Comparison of ENCODE assay signal across 8 cellular contexts in genomic region chr1:179883739-179884138, GRCh38. TPM values are rescaled to one million over a fixed set of nuclear protein-coding genes. Genes with fewer than 3 reads are reported as not detected.
DNase-seq lines count a peak whose midpoint lies in the region; ATAC-seq, FAIRE-seq and TF ChIP-seq lines count a peak whose summit lies in the region.

No MANE protein-coding gene starts in this region.

- peak overlapping the region; percentile 95 for H3K4me3 Mint-ChIP-seq in activated naive CD4-positive, alpha-beta T cell treated with anti-CD3 and anti-CD28 coated beads, Interleukin-2, amount 50 U/mL, for 24 hours

- no peaks in the 10 kb centered on the region for H3K9me1 ChIP-seq in keratinocyte (ENCODE audit: control insufficient read depth, extremely low read depth, insufficient read depth, low read length)

- TF ChIP-seq CTCF in A549 (IDR thresholded peaks at IDR 0.05) (no peak), keratinocyte (optimal IDR thresholded peaks at IDR 0.05 in 1 of 3, IDR thresholded peaks at IDR 0.05 in 1 of 3, conservative IDR thresholded peaks at IDR 0.05 in 1 of 3; ENCODE audit: extremely low read depth in 1 of 3, insufficient read depth in 2 of 3, low read length in 3 of 3) (no peak), omental fat pad (IDR thresholded peaks at IDR 0.05) (no peak)

- TF ChIP-seq POLR2A in A549 (IDR thresholded peaks at IDR 0.05; ENCODE audit: low read length) = no peak

- H3K27ac ChIP-seq in A549 (peak overlapping the region; percentile 98; a peak in 5 of 6 replicates), keratinocyte (ENCODE audit: control insufficient read depth, insufficient read depth, low read length) (peak overlapping the region; percentile 98)

- no peaks in the 10 kb centered on the region for H3K27me3 ChIP-seq in keratinocyte (ENCODE audit: control insufficient read depth, extremely low read depth, insufficient read depth, low read length)

- peaks cover 2 to 7% of the 10 kb centered on the region in 2 experiments for H3K36me3 ChIP-seq in keratinocyte (ENCODE audit: control insufficient read depth in 2 of 2, extremely low read depth in 1 of 2, insufficient read depth in 2 of 2, low read length in 2 of 2)

- H2AFZ ChIP-seq in keratinocyte (ENCODE audit: control insufficient read depth, low read length) = no peak overlapping the region

- H3K4me3 ChIP-seq in A549 (peak overlapping the region; percentile 63), keratinocyte (ENCODE audit: control insufficient read depth in 2 of 3, extremely low read depth in 1 of 3, insufficient read depth in 2 of 3, low read depth in 1 of 3, low read length in 3 of 3) (peak overlapping the region; percentile 66 to 87 (median 81))

- H4K20me1 ChIP-seq in keratinocyte (ENCODE audit: control insufficient read depth, extremely low read depth, insufficient read depth, low read length) = no peaks in the 10 kb centered on the region

- ATAC-seq in A549 (no peak), GM19043 (IDR thresholded peaks at IDR 0.05; ENCODE audit: low read depth, unreplicated experiment) (peak; percentile 24), GM18519 (IDR thresholded peaks at IDR 0.05; ENCODE audit: low FRiP score, unreplicated experiment) (no peak), omental fat pad (ENCODE audit: low FRiP score) (no peak)

- TF ChIP-seq EP300 in A549 (IDR thresholded peaks at IDR 0.05) = no peak

- POLR2A ChIA-PET in A549 (lab: Yijun Ruan, JAX) = interaction anchor here (2.1 to 2.8 kb wide), 2 partner anchors 70 to 271 kb away, joined by 12 to 28 read pairs; partner anchors contain the start of genes CEP350 and QSOX1

- H3K4me1 Mint-ChIP-seq in activated naive CD4-positive, alpha-beta T cell treated with anti-CD3 and anti-CD28 coated beads, Interleukin-2, amount 50 U/mL, for 24 hours = peaks cover 66% of the 10 kb centered on the region

- H3K36me3 Mint-ChIP-seq in activated naive CD4-positive, alpha-beta T cell treated with anti-CD3 and anti-CD28 coated beads, Interleukin-2, amount 50 U/mL, for 24 hours = peaks cover 12% of the 10 kb centered on the region

- H3K9ac ChIP-seq in keratinocyte (ENCODE audit: control insufficient read depth, extremely low read depth, insufficient read depth, low read length) = peak overlapping the region; percentile 100

- CTCF ChIA-PET in A549 (lab: Yijun Ruan, JAX) = interaction anchor here (0.9 to 1.6 kb wide), 2 partner anchors 71 to 295 kb away, joined by 3 to 6 read pairs; partner anchors contain the start of gene CEP350

- H3K79me2 ChIP-seq in keratinocyte (ENCODE audit: control insufficient read depth, insufficient read depth, low read length) = peaks cover 48% of the 10 kb centered on the region

- WGBS in A549 (ENCODE audit: missing lambda C conversion rate) = 51% methylated on average over 4 of the region's 4 CpGs

- peak overlapping the region; percentile 92 for H3K4me2 ChIP-seq in A549
- H3K4me2 ChIP-seq in keratinocyte (ENCODE audit: control insufficient read depth, extremely low read depth, insufficient read depth, low read depth, low read length) = peak overlapping the region; percentile 100

- H3K4me1 ChIP-seq in A549 (peaks cover 22% of the 10 kb centered on the region), keratinocyte (ENCODE audit: control insufficient read depth, extremely low read depth, insufficient read depth, low read length) (peaks cover 7% of the 10 kb centered on the region)

- H3K27ac Mint-ChIP-seq in activated naive CD4-positive, alpha-beta T cell treated with anti-CD3 and anti-CD28 coated beads, Interleukin-2, amount 50 U/mL, for 24 hours = peak overlapping the region; percentile 100

- dilution Hi-C loops in keratinocyte (cut with MboI; ENCODE audit: extremely low pct_ligation_motif_present, low sequenced_read_pairs) = no loop called here

- H3K9me3 ChIP-seq in A549 (no peaks in the 10 kb centered on the region), keratinocyte (ENCODE audit: control insufficient read depth, low read depth, low read length) (no peaks in the 10 kb centered on the region)

- H3K9me3 Mint-ChIP-seq in activated naive CD4-positive, alpha-beta T cell treated with anti-CD3 and anti-CD28 coated beads, Interleukin-2, amount 50 U/mL, for 24 hours = no peaks in the 10 kb centered on the region

- TF ChIP-seq RAD21 in A549 (conservative IDR thresholded peaks at IDR 0.05 in 1 of 2, IDR thresholded peaks at IDR 0.05 in 1 of 2) = no peak

- FAIRE-seq in A549 (lab: Jason Lieb, UNC) (no peak), keratinocyte (lab: Jason Lieb, UNC) (peak; percentile 82)

- no peaks in the 10 kb centered on the region for H3K27me3 Mint-ChIP-seq in activated naive CD4-positive, alpha-beta T cell treated with anti-CD3 and anti-CD28 coated beads, Interleukin-2, amount 50 U/mL, for 24 hours

- DNase-seq in A549 (ENCODE audit: low read depth in 1 of 2, low spot score in 1 of 2) (no peak), NCI-H748 treated with DMSO at 0.1 percent for 48 hours (lab: John Stamatoyannopoulos, UW) (peak; percentile 17), keratinocyte (ENCODE audit: low read depth, low spot score) (peak; percentile 95), omental fat pad (ENCODE audit: low spot score) (no peak)
- DNase-seq in stimulated activated CD4-positive, alpha-beta T cell treated with anti-CD3 and anti-CD28 coated beads, TNF-alpha, amount 100 ng/mL, for 24 hours (ENCODE audit: low read depth in 3 of 3) = peak; percentile 25 to 53 (median 44)

TF ChIP-seq in A549, 52 proteins besides CTCF, POLR2A, EP300 and RAD21:
- TF ChIP-seq ZSCAN20 (CRISPR knock-in tag; IDR thresholded peaks at IDR 0.05) (no peak), SMC3 (IDR thresholded peaks at IDR 0.05) (no peak), TP53 (CRISPR knock-in tag; IDR thresholded peaks at IDR 0.05) (no peak), FOXS1 (CRISPR knock-in tag; IDR thresholded peaks at IDR 0.05) (no peak), KDM1A (IDR thresholded peaks at IDR 0.05; ENCODE audit: low read depth) (no peak), FOSB (CRISPR knock-in tag; IDR thresholded peaks at IDR 0.05) (no peak), BHLHE40 (IDR thresholded peaks at IDR 0.05; ENCODE audit: low read depth, low read length) (no peak), HMGXB4 (CRISPR knock-in tag; IDR thresholded peaks at IDR 0.05; ENCODE audit: borderline replicate concordance) (no peak), HOXB5 (CRISPR knock-in tag; IDR thresholded peaks at IDR 0.05) (no peak), GATA3 (IDR thresholded peaks at IDR 0.05; ENCODE audit: borderline replicate concordance) (no peak), CBX2 (IDR thresholded peaks at IDR 0.05; ENCODE audit: borderline replicate concordance, low read depth) (no peak), EHF (CRISPR knock-in tag; IDR thresholded peaks at IDR 0.05) (no peak), NFE2L2 (conservative IDR thresholded peaks at IDR 0.05; ENCODE audit: low read length) (no peak)
TF ChIP-seq in A549: peak in this region for 0.

RNA-seq across cellular contexts. Expression of gene TOR1AIP1, which starts 1.7 kb away (rescaled TPM):
- polyA plus RNA-seq in A549 (2011; rRNA removed) (38.4 and 44.4 TPM in 2 replicates), A549 (2017; fragmentation: RNase III; extraction: RNeasy Plus Mini Kit Qiagen cat#74134 plus additional on column Dnase treatment) (29.0 to 31.3 TPM (median 31.1 TPM) in 3 replicates), keratinocyte (34.1 to 58.6 TPM (median 50.0 TPM) in 3 replicates)
- polyA plus RNA-seq in A549 (2012; cell fraction: cytosol; rRNA removed) = 11.0 and 11.5 TPM in 2 replicates
- polyA plus RNA-seq in A549 (2012; cell fraction: nucleus; rRNA removed) = 5.5 and 6.7 TPM in 2 replicates
- 16.1 and 21.6 TPM in 2 replicates for polyA minus RNA-seq in A549 (2011; rRNA and poly(A)+ RNA removed)
- 14.6 TPM for polyA plus RNA-seq in keratinocyte (2011; ENCODE audit: low read depth)
- 16.9 and 40.2 TPM in 2 replicates for polyA plus RNA-seq in keratinocyte (2011; cell fraction: cytosol; rRNA removed)
- polyA plus RNA-seq in keratinocyte (2011; cell fraction: nucleus; rRNA removed) = 53.8 and 56.8 TPM in 2 replicates
- polyA plus RNA-seq in keratinocyte (2012; ENCODE audit: low replicate concordance) = 26.4 and 38.2 TPM in 2 replicates
- 19.8 to 48.2 TPM (median 34.6 TPM) in 3 replicates for polyA minus RNA-seq in keratinocyte
- 21.1 TPM for polyA minus RNA-seq in keratinocyte (2011; cell fraction: cytosol; rRNA and poly(A)+ RNA removed)
- 26.7 and 59.7 TPM in 2 replicates for polyA minus RNA-seq in keratinocyte (2011; cell fraction: nucleus; rRNA and poly(A)+ RNA removed)
- 10 to 100 TPM; 57.3 to 88.4 (median 65.8) TPM for total RNA-seq in omental fat pad

RNA-seq across cellular contexts. Expression of gene TOR1AIP2, which starts 6.1 kb away (rescaled TPM):
- polyA plus RNA-seq in A549 (2011; rRNA removed) = 35.0 and 38.3 TPM in 2 replicates
- polyA plus RNA-seq in A549 (2012; cell fraction: cytosol; rRNA removed) = 6.4 and 7.6 TPM in 2 replicates
- polyA plus RNA-seq in A549 (2012; cell fraction: nucleus; rRNA removed) = 3.4 and 6.4 TPM in 2 replicates
- polyA plus RNA-seq in A549 (2017; fragmentation: RNase III; extraction: RNeasy Plus Mini Kit Qiagen cat#74134 plus additional on column Dnase treatment) = 15.3 to 17.1 TPM (median 16.2 TPM) in 3 replicates
- polyA minus RNA-seq in A549 (2011; rRNA and poly(A)+ RNA removed) = 79.7 and 93.7 TPM in 2 replicates
- 41.9 to 55.1 TPM (median 49.9 TPM) in 3 replicates for polyA plus RNA-seq in keratinocyte
- polyA plus RNA-seq in keratinocyte (2011; ENCODE audit: low read depth) = 38.7 TPM
- 19.1 and 35.6 TPM in 2 replicates for polyA plus RNA-seq in keratinocyte (2011; cell fraction: cytosol; rRNA removed)
- polyA plus RNA-seq in keratinocyte (2011; cell fraction: nucleus; rRNA removed) = 53.6 and 61.9 TPM in 2 replicates
- 33.2 and 33.4 TPM in 2 replicates for polyA plus RNA-seq in keratinocyte (2012; ENCODE audit: low replicate concordance)
- 89.8 to 168 TPM (median 120 TPM) in 3 replicates for polyA minus RNA-seq in keratinocyte
- polyA minus RNA-seq in keratinocyte (2011; cell fraction: cytosol; rRNA and poly(A)+ RNA removed) = 57.2 TPM
- 77.2 and 148 TPM in 2 replicates for polyA minus RNA-seq in keratinocyte (2011; cell fraction: nucleus; rRNA and poly(A)+ RNA removed)
- 100 to 1,000 TPM in 1 of 4 donors, 10 to 100 TPM in 3; 65.9 to 138 (median 86.1) TPM for total RNA-seq in omental fat pad

Comparison
In these comparisons a context has a peak if more than half of its experiments do, and no peak if none do; other contexts are left out.
1. DNase-seq: peak in NCI-H748 treated with DMSO at 0.1 percent for 48 hours (single experiment), keratinocyte (single experiment) and stimulated activated CD4-positive, alpha-beta T cell treated with anti-CD3 and anti-CD28 coated beads, TNF-alpha, amount 100 ng/mL, for 24 hours (3 of 3); none in A549 (0 of 2) and omental fat pad (single experiment).